In the genomic region with DNA sequence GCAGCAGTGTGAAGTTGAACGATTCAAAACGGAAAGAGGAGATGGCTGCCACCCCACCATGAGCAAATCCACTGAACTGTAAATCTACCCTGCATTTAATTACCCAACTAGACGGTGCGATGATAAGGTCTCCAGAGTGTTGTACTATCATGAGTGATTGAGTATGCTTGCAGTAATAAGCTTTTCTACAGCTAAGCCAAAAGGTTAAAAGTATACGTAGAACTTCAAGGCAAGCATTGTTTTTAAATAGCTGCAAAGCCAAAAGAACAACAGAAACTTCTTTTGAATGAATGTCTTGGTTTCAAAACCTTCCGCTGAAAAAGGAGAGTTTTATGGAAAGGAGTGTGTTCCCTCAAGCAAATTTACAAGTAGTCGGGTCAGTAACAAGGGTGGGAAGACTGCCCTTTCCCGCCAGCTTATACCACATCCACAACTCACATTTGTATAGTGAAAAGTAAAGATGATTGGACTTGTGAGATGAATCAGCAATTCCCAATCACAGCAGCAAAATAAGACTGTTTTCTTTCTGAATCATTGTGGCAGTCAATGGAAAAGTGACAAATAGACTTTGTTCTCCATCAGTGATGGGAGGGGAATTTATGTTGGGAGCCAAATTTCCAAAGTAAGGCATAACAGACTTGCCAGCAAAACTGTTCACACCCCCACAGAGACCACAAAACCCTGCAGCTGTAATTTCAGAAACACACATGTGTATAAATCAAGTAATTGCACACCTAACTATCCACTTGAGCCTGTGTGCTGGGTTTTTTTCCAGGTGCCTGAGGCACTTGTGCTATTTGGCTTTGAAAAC, we compare ENCODE assay signal across 1 cellular context.
TF ChIP-seq lines count a peak whose summit lies in the region.

No MANE protein-coding gene starts in this region.

TF ChIP-seq in H1, 55 proteins besides CTCF, POLR2A, EP300 and RAD21:
- TF ChIP-seq RBBP5 (IDR thresholded peaks at IDR 0.05; ENCODE audit: borderline replicate concordance, low read depth, low read length) (no peak), SRF (IDR thresholded peaks at IDR 0.05; ENCODE audit: low read depth, low read length) (no peak), GTF2F1 (IDR thresholded peaks at IDR 0.05; ENCODE audit: borderline replicate concordance, low read depth, low read length) (no peak), CREB1 (IDR thresholded peaks at IDR 0.05) (no peak), CBX8 (IDR thresholded peaks at IDR 0.05; ENCODE audit: borderline replicate concordance, low read depth, low read length) (no peak), SIX5 (IDR thresholded peaks at IDR 0.05; ENCODE audit: low read depth, low read length) (no peak), SIN3A (conservative IDR thresholded peaks at IDR 0.05 in 1 of 2, IDR thresholded peaks at IDR 0.05 in 1 of 2; ENCODE audit: low read depth in 1 of 2, low read length in 2 of 2) (no peak), EZH2 (IDR thresholded peaks at IDR 0.05; ENCODE audit: low read depth, low read length, severe bottlenecking) (no peak), YY1 (IDR thresholded peaks at IDR 0.05; ENCODE audit: low read depth, low read length) (no peak), RNF2 (IDR thresholded peaks at IDR 0.05; ENCODE audit: borderline replicate concordance, low read depth, low read length, missing control alignments, poor library complexity, severe bottlenecking) (no peak), POLR2AphosphoS5 (IDR thresholded peaks at IDR 0.05; ENCODE audit: low read depth, low read length) (no peak), GABPA (IDR thresholded peaks at IDR 0.05; ENCODE audit: borderline replicate concordance, insufficient read depth, low read length) (no peak), CBX5 (IDR thresholded peaks at IDR 0.05; ENCODE audit: low read depth, low read length) (no peak), HDAC2 (IDR thresholded peaks at IDR 0.05; ENCODE audit: borderline replicate concordance in 1 of 2, low read depth in 2 of 2, low read length in 2 of 2) (no peak)
- TF ChIP-seq, protein P1, sequence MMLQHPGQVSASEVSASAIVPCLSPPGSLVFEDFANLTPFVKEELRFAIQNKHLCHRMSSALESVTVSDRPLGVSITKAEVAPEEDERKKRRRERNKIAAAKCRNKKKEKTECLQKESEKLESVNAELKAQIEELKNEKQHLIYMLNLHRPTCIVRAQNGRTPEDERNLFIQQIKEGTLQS (IDR thresholded peaks at IDR 0.05; ENCODE audit: insufficient read depth, low read depth, low read length), result no peak
- TF ChIP-seq, protein P2, sequence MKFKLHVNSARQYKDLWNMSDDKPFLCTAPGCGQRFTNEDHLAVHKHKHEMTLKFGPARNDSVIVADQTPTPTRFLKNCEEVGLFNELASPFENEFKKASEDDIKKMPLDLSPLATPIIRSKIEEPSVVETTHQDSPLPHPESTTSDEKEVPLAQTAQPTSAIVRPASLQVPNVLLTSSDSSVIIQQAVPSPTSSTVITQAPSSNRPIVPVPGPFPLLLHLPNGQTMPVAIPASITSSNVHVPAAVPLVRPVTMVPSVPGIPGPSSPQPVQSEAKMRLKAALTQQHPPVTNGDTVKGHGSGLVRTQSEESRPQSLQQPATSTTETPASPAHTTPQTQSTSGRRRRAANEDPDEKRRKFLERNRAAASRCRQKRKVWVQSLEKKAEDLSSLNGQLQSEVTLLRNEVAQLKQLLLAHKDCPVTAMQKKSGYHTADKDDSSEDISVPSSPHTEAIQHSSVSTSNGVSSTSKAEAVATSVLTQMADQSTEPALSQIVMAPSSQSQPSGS (IDR thresholded peaks at IDR 0.05; ENCODE audit: low read length), result no peak
- TF ChIP-seq, protein P3, sequence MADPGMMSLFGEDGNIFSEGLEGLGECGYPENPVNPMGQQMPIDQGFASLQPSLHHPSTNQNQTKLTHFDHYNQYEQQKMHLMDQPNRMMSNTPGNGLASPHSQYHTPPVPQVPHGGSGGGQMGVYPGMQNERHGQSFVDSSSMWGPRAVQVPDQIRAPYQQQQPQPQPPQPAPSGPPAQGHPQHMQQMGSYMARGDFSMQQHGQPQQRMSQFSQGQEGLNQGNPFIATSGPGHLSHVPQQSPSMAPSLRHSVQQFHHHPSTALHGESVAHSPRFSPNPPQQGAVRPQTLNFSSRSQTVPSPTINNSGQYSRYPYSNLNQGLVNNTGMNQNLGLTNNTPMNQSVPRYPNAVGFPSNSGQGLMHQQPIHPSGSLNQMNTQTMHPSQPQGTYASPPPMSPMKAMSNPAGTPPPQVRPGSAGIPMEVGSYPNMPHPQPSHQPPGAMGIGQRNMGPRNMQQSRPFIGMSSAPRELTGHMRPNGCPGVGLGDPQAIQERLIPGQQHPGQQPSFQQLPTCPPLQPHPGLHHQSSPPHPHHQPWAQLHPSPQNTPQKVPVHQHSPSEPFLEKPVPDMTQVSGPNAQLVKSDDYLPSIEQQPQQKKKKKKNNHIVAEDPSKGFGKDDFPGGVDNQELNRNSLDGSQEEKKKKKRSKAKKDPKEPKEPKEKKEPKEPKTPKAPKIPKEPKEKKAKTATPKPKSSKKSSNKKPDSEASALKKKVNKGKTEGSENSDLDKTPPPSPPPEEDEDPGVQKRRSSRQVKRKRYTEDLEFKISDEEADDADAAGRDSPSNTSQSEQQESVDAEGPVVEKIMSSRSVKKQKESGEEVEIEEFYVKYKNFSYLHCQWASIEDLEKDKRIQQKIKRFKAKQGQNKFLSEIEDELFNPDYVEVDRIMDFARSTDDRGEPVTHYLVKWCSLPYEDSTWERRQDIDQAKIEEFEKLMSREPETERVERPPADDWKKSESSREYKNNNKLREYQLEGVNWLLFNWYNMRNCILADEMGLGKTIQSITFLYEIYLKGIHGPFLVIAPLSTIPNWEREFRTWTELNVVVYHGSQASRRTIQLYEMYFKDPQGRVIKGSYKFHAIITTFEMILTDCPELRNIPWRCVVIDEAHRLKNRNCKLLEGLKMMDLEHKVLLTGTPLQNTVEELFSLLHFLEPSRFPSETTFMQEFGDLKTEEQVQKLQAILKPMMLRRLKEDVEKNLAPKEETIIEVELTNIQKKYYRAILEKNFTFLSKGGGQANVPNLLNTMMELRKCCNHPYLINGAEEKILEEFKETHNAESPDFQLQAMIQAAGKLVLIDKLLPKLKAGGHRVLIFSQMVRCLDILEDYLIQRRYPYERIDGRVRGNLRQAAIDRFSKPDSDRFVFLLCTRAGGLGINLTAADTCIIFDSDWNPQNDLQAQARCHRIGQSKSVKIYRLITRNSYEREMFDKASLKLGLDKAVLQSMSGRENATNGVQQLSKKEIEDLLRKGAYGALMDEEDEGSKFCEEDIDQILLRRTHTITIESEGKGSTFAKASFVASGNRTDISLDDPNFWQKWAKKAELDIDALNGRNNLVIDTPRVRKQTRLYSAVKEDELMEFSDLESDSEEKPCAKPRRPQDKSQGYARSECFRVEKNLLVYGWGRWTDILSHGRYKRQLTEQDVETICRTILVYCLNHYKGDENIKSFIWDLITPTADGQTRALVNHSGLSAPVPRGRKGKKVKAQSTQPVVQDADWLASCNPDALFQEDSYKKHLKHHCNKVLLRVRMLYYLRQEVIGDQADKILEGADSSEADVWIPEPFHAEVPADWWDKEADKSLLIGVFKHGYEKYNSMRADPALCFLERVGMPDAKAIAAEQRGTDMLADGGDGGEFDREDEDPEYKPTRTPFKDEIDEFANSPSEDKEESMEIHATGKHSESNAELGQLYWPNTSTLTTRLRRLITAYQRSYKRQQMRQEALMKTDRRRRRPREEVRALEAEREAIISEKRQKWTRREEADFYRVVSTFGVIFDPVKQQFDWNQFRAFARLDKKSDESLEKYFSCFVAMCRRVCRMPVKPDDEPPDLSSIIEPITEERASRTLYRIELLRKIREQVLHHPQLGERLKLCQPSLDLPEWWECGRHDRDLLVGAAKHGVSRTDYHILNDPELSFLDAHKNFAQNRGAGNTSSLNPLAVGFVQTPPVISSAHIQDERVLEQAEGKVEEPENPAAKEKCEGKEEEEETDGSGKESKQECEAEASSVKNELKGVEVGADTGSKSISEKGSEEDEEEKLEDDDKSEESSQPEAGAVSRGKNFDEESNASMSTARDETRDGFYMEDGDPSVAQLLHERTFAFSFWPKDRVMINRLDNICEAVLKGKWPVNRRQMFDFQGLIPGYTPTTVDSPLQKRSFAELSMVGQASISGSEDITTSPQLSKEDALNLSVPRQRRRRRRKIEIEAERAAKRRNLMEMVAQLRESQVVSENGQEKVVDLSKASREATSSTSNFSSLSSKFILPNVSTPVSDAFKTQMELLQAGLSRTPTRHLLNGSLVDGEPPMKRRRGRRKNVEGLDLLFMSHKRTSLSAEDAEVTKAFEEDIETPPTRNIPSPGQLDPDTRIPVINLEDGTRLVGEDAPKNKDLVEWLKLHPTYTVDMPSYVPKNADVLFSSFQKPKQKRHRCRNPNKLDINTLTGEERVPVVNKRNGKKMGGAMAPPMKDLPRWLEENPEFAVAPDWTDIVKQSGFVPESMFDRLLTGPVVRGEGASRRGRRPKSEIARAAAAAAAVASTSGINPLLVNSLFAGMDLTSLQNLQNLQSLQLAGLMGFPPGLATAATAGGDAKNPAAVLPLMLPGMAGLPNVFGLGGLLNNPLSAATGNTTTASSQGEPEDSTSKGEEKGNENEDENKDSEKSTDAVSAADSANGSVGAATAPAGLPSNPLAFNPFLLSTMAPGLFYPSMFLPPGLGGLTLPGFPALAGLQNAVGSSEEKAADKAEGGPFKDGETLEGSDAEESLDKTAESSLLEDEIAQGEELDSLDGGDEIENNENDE (IDR thresholded peaks at IDR 0.05; ENCODE audit: insufficient replicate concordance, low read length), result no peak
- TF ChIP-seq, protein P4, sequence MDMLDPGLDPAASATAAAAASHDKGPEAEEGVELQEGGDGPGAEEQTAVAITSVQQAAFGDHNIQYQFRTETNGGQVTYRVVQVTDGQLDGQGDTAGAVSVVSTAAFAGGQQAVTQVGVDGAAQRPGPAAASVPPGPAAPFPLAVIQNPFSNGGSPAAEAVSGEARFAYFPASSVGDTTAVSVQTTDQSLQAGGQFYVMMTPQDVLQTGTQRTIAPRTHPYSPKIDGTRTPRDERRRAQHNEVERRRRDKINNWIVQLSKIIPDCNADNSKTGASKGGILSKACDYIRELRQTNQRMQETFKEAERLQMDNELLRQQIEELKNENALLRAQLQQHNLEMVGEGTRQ (IDR thresholded peaks at IDR 0.05; ENCODE audit: low read length), result no peak
